Comparison of ENCODE assay signal across 8 cellular contexts in the genomic region with DNA sequence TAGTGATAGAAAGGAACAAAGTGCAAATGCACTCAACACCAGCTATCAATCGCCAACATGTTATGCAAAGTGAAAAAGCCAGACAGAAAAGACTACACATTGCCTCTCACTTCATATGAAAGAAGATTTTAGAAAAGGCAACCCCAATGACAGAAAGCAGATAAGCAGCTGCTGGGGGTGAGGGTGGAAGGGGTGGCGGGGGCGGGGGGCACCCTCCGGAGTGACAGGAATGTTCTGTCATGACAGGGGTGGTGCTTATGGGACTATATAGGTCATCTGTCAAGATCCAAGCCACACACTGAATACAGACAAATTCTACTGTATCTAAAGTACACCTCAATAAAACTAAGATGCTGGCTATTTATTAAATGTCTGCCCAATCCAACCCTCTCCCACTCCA. TPM values are rescaled to one million over a fixed set of nuclear protein-coding genes. Genes with fewer than 3 reads are reported as not detected.
A peak's percentile ranks its signal among the peaks of the same experiment; 100 is the strongest.
DNase-seq lines count a peak whose midpoint lies in the region; ATAC-seq and TF ChIP-seq lines count a peak whose summit lies in the region.

No MANE protein-coding gene starts in this region.

- intact Hi-C loops in upper lobe of right lung (cut with DNase I): no loop called here

- no peak for TF ChIP-seq CTCF in upper lobe of right lung (IDR thresholded peaks at IDR 0.05)

- H3K27me3 Mint-ChIP-seq in activated naive CD4-positive, alpha-beta T cell treated with anti-CD3 and anti-CD28 coated beads, Interleukin-2, amount 50 U/mL, for 24 hours: no peaks in the 10 kb centered on the region
- no peaks in the 10 kb centered on the region for H3K27me3 Mint-ChIP-seq in central memory CD8-positive, alpha-beta T cell

- ATAC-seq in central memory CD8-positive, alpha-beta T cell (replicated peaks; ENCODE audit: extremely low read depth, poor library complexity, severe bottlenecking): no peak
- no peak for ATAC-seq in upper lobe of right lung
- no peak for ATAC-seq in HG02588 (IDR thresholded peaks at IDR 0.05; ENCODE audit: unreplicated experiment)
- no peak for ATAC-seq in GM18867 (IDR thresholded peaks at IDR 0.05; ENCODE audit: unreplicated experiment)

- H3K36me3 ChIP-seq in mucosa of rectum (ENCODE audit: control insufficient read depth in 2 of 2, insufficient read depth in 2 of 2, low read length in 2 of 2) (peaks cover 52% of the 10 kb centered on the region in 2 donors), upper lobe of right lung (peaks cover 57% of the 10 kb centered on the region)

- H3K27me3 ChIP-seq in mucosa of rectum (ENCODE audit: control insufficient read depth in 2 of 2, insufficient read depth in 2 of 2, low read length in 2 of 2) (no peaks in the 10 kb centered on the region), upper lobe of right lung (no peaks in the 10 kb centered on the region)

- H3K4me1 ChIP-seq in mucosa of rectum (ENCODE audit: control insufficient read depth in 2 of 2, insufficient read depth in 2 of 2, low read length in 2 of 2) (peaks cover 55 to 68% of the 10 kb centered on the region in 2 donors), upper lobe of right lung (peaks cover 69% of the 10 kb centered on the region)

- H3K4me1 Mint-ChIP-seq in activated naive CD4-positive, alpha-beta T cell treated with anti-CD3 and anti-CD28 coated beads, Interleukin-2, amount 50 U/mL, for 24 hours: peaks cover 100% of the 10 kb centered on the region
- peaks cover 97% of the 10 kb centered on the region for H3K4me1 Mint-ChIP-seq in central memory CD8-positive, alpha-beta T cell

- H3K27ac ChIP-seq in mucosa of rectum (ENCODE audit: low read depth in 2 of 2, low read length in 2 of 2) (peak overlapping the region; percentile 70 to 77), upper lobe of right lung (peak overlapping the region; percentile 58)

- H3K4me3 ChIP-seq in mucosa of rectum (ENCODE audit: low read length in 2 of 2): no peak overlapping the region
- no peak overlapping the region for H3K4me3 ChIP-seq in upper lobe of right lung

- H3K9ac ChIP-seq in mucosa of rectum (ENCODE audit: low read depth in 1 of 2, low read length in 2 of 2): no peak overlapping the region

- DNase-seq in activated naive CD4-positive, alpha-beta T cell treated with anti-CD3 and anti-CD28 coated beads, Interleukin-2, amount 50 U/mL, for 16 hours: no peak
- DNase-seq in central memory CD8-positive, alpha-beta T cell (ENCODE audit: low spot score in 2 of 2): no peak
- DNase-seq in upper lobe of right lung: no peak
- DNase-seq in DMS79 (lab: John Stamatoyannopoulos, UW): no peak

- H3K4me3 Mint-ChIP-seq in activated naive CD4-positive, alpha-beta T cell treated with anti-CD3 and anti-CD28 coated beads, Interleukin-2, amount 50 U/mL, for 24 hours: peak overlapping the region; percentile 76
- H3K4me3 Mint-ChIP-seq in central memory CD8-positive, alpha-beta T cell: peak overlapping the region; percentile 78

- no peaks in the 10 kb centered on the region for H3K9me3 Mint-ChIP-seq in activated naive CD4-positive, alpha-beta T cell treated with anti-CD3 and anti-CD28 coated beads, Interleukin-2, amount 50 U/mL, for 24 hours
- no peaks in the 10 kb centered on the region for H3K9me3 Mint-ChIP-seq in central memory CD8-positive, alpha-beta T cell

- H3K27ac Mint-ChIP-seq in activated naive CD4-positive, alpha-beta T cell treated with anti-CD3 and anti-CD28 coated beads, Interleukin-2, amount 50 U/mL, for 24 hours: peak overlapping the region; percentile 87
- peak overlapping the region; percentile 88 for H3K27ac Mint-ChIP-seq in central memory CD8-positive, alpha-beta T cell (ENCODE audit: low read depth)

- H3K9me3 ChIP-seq in mucosa of rectum (ENCODE audit: control insufficient read depth in 2 of 2, low read length in 2 of 2) (no peaks in the 10 kb centered on the region), upper lobe of right lung (no peaks in the 10 kb centered on the region)

- H3K36me3 Mint-ChIP-seq in activated naive CD4-positive, alpha-beta T cell treated with anti-CD3 and anti-CD28 coated beads, Interleukin-2, amount 50 U/mL, for 24 hours: peaks cover 28% of the 10 kb centered on the region
- peaks cover 31% of the 10 kb centered on the region for H3K36me3 Mint-ChIP-seq in central memory CD8-positive, alpha-beta T cell (ENCODE audit: insufficient read depth)

RNA-seq across cellular contexts. Expression of a gene that starts 10.7 kb away (rescaled TPM):
- total RNA-seq in upper lobe of right lung: 234 TPM
